ENCODE assay signal across 11 cellular contexts in the genomic region with DNA sequence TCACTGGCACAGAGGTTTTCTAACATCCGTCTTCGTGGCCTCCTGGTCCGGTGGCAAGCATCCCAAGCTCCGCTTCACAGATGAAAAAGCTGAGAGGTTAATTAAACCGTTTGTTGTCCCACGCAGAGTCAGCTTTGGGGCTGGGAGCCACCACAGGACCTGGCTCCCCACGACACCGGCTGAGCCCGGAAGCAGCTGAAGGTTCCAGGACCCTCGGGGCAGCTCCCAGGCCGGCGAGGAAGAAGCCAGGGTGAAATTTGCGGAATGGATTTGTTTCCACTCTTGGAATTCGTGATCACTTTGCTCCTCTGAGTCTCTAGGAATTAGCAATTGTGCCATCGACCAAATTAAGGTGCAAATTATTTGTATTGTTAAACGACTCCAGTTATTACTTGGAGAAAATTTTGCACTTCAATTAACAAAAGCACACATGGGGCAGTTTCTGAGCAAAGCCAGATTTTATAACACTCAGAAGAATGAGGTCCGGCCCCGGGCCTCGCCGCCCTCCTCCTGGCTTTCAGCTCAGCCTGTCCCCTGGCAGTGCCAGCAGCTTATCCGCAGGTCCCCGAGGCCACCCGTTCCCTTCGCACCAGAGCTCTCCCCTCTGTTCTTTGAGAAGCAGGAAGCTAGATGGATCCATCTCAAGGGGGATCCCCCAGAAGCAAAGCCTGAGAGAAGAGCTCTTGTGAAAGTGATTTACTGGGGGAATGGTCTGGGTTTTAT.
"Had no signal": no experiment of that assay in that cellular context is flagged by ENCODE, and none has a peak within 500 bp of the region (broad histone marks: within the 10 kb centered on the region; RNA-seq: fewer than 3 reads in every experiment).

No MANE protein-coding gene starts in this region.

- H3K27ac Mint-ChIP-seq: activated B cell treated with CpG ODN at 0.5 μM for 24 hours; activated CD4-positive, alpha-beta T cell treated with anti-CD3 and anti-CD28 coated beads, Interleukin-2, amount 10 ng/mL, durations not matched to agents 24 days and 14 days; activated naive CD4-positive, alpha-beta T cell treated with anti-CD3 and anti-CD28 coated beads for 36 hours had no signal

- H3K4me1 ChIP-seq: adrenal gland, pancreas had no signal

- H3K9me3 ChIP-seq: adrenal gland, left ventricle myocardium inferior, pancreas had no signal

- H3K9me3 Mint-ChIP-seq: activated B cell treated with CpG ODN at 0.5 μM for 24 hours; activated CD4-positive, alpha-beta T cell treated with anti-CD3 and anti-CD28 coated beads, Interleukin-2, amount 10 ng/mL, durations not matched to agents 24 days and 14 days; activated naive CD4-positive, alpha-beta T cell treated with anti-CD3 and anti-CD28 coated beads for 36 hours had no signal

- H3K27me3 Mint-ChIP-seq: activated B cell treated with CpG ODN at 0.5 μM for 24 hours; activated CD4-positive, alpha-beta T cell treated with anti-CD3 and anti-CD28 coated beads, Interleukin-2, amount 10 ng/mL, durations not matched to agents 24 days and 14 days had no signal

- H3K4me3 ChIP-seq: adrenal gland, hepatocyte, left ventricle myocardium inferior, pancreas had no signal

- H3K4me3 Mint-ChIP-seq: activated B cell treated with CpG ODN at 0.5 μM for 24 hours; activated CD4-positive, alpha-beta T cell treated with anti-CD3 and anti-CD28 coated beads, Interleukin-2, amount 10 ng/mL, durations not matched to agents 24 days and 14 days; activated naive CD4-positive, alpha-beta T cell treated with anti-CD3 and anti-CD28 coated beads for 36 hours had no signal

- DNase-seq: activated B cell treated with CpG ODN at 0.5 μM for 24 hours; activated CD4-positive, alpha-beta T cell treated with anti-CD3 and anti-CD28 coated beads, Interleukin-2, amount 10 ng/mL, durations not matched to agents 24 days and 14 days; activated naive CD4-positive, alpha-beta T cell treated with anti-CD3 and anti-CD28 coated beads for 36 hours; adrenal gland; left ventricle myocardium inferior; mesenchymal stem cell; stimulated activated CD4-positive, alpha-beta T cell treated with anti-CD3 and anti-CD28 coated beads, Interleukin-12 subunit alpha, Interleukin-12 subunit beta, amount 100 ng/mL, for 4 hours; stimulated activated CD4-positive, alpha-beta T cell treated with anti-CD3 and anti-CD28 coated beads, Interleukin-2, amount 100 ng/mL, for 24 hours; T-helper 2 cell had no signal

- H3K36me3 ChIP-seq: adrenal gland, left ventricle myocardium inferior, pancreas had no signal

- H3K27me3 ChIP-seq: adrenal gland, hepatocyte, pancreas had no signal

- ATAC-seq: pancreas had no signal

- H3K27ac ChIP-seq: adrenal gland, hepatocyte, left ventricle myocardium inferior, pancreas had no signal
